Comparison of ENCODE assay signal across 15 cellular contexts in genomic region chr9:85408494-85408893, GRCh38.
"Had no signal": no experiment of that assay in that cellular context is flagged by ENCODE, and none has a peak within 500 bp of the region (broad histone marks: within the 10 kb centered on the region; RNA-seq: fewer than 3 reads in every experiment).

No MANE protein-coding gene starts in this region.

- H3K27ac Mint-ChIP-seq: activated CD8-positive, alpha-beta memory T cell treated with anti-CD3 and anti-CD28 coated beads, Interleukin-2, amount 10 ng/mL, durations not matched to agents 7 days and 5 days; activated naive CD8-positive, alpha-beta T cell treated with anti-CD3 and anti-CD28 coated beads for 36 hours; naive B cell; stimulated activated naive CD8-positive, alpha-beta T cell treated with anti-CD3 and anti-CD28 coated beads, Interleukin-15, Interleukin-2, amounts not matched to agents 100 ng/mL and 50 ng/mL, for 24 hours had no signal

- DNase-seq: activated CD4-positive, alpha-beta T cell treated with anti-CD3 and anti-CD28 coated beads, Interleukin-2, amount 50 U/mL, for 48 hours; activated CD8-positive, alpha-beta memory T cell treated with anti-CD3 and anti-CD28 coated beads, Interleukin-2, amount 10 ng/mL, durations not matched to agents 7 days and 5 days; activated gamma-delta T cell; activated naive CD8-positive, alpha-beta T cell treated with anti-CD3 and anti-CD28 coated beads for 36 hours; activated T-cell treated with anti-CD3 and anti-CD28 coated beads, Interleukin-2, amount 50 U/mL, for 48 hours; dorsolateral prefrontal cortex; naive B cell; pancreas; retina; stimulated activated CD4-positive, alpha-beta T cell treated with anti-CD3 and anti-CD28 coated beads, Interleukin-15, amount 100 ng/mL, for 24 hours; stimulated activated CD4-positive, alpha-beta T cell treated with anti-CD3 and anti-CD28 coated beads, Interleukin-4, amount 100 ng/mL, for 24 hours had no signal

- H3K9me3 Mint-ChIP-seq: activated naive CD8-positive, alpha-beta T cell treated with anti-CD3 and anti-CD28 coated beads for 36 hours; naive B cell; stimulated activated naive CD8-positive, alpha-beta T cell treated with anti-CD3 and anti-CD28 coated beads, Interleukin-15, Interleukin-2, amounts not matched to agents 100 ng/mL and 50 ng/mL, for 24 hours had no signal

- H3K9me3 ChIP-seq: breast epithelium, pancreas had no signal

- FAIRE-seq: pancreas had no signal

- H3K4me3 ChIP-seq: breast epithelium, dorsolateral prefrontal cortex, pancreas had no signal

- H3K36me3 ChIP-seq: breast epithelium, pancreas had no signal

- H3K27ac ChIP-seq: breast epithelium, pancreas had no signal

- H3K4me3 Mint-ChIP-seq: activated CD8-positive, alpha-beta memory T cell treated with anti-CD3 and anti-CD28 coated beads, Interleukin-2, amount 10 ng/mL, durations not matched to agents 7 days and 5 days; activated naive CD8-positive, alpha-beta T cell treated with anti-CD3 and anti-CD28 coated beads for 36 hours; naive B cell; stimulated activated naive CD8-positive, alpha-beta T cell treated with anti-CD3 and anti-CD28 coated beads, Interleukin-15, Interleukin-2, amounts not matched to agents 100 ng/mL and 50 ng/mL, for 24 hours had no signal

- ATAC-seq: activated CD4-positive, CD25-positive, alpha-beta regulatory T cell treated with anti-CD3 and anti-CD28 coated beads, Interleukin-2, amount 50 U/mL, for 24 hours; activated CD8-positive, alpha-beta memory T cell treated with anti-CD3 and anti-CD28 coated beads, Interleukin-2, amount 10 ng/mL, durations not matched to agents 7 days and 5 days; esophagus mucosa; pancreas had no signal

- H3K27me3 Mint-ChIP-seq: activated naive CD8-positive, alpha-beta T cell treated with anti-CD3 and anti-CD28 coated beads for 36 hours; naive B cell had no signal

- H3K36me3 Mint-ChIP-seq: activated CD8-positive, alpha-beta memory T cell treated with anti-CD3 and anti-CD28 coated beads, Interleukin-2, amount 10 ng/mL, durations not matched to agents 7 days and 5 days; activated naive CD8-positive, alpha-beta T cell treated with anti-CD3 and anti-CD28 coated beads for 36 hours; naive B cell had no signal

- H3K4me1 Mint-ChIP-seq: activated CD8-positive, alpha-beta memory T cell treated with anti-CD3 and anti-CD28 coated beads, Interleukin-2, amount 10 ng/mL, durations not matched to agents 7 days and 5 days; activated naive CD8-positive, alpha-beta T cell treated with anti-CD3 and anti-CD28 coated beads for 36 hours; naive B cell had no signal

- H3K27me3 ChIP-seq: breast epithelium, dorsolateral prefrontal cortex, pancreas had no signal

- H3K4me1 ChIP-seq: breast epithelium, pancreas had no signal
